In the genomic region with DNA sequence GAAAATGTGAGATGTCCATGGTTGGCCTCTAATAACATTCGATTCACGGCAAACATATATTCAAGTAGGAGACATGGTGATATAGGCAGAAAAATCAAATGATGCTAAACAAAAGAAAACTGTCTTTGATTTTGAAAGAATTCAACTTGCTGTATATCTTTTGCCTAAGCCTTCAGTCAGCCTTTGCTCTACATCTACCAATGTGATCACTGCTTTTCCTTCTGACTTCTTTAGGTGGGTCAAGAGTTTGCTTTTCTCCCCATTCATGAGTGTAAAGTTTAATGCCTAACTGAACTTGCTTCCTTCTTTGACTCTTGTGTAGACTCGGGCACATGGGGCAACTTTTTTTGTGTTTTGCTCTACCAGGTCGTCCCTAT, we compare ENCODE assay signal across 8 cellular contexts. TPM values are rescaled to one million over a fixed set of nuclear protein-coding genes. Genes with fewer than 3 reads are reported as not detected.
DNase-seq lines count a peak whose midpoint lies in the region; ATAC-seq and TF ChIP-seq lines count a peak whose summit lies in the region.

No MANE protein-coding gene starts in this region.

- no peaks in the 10 kb centered on the region for H4K20me1 ChIP-seq in MM.1S (ENCODE audit: insufficient read depth, low read length)

- H3K9ac ChIP-seq in MM.1S (ENCODE audit: low read length): no peak overlapping the region; the same call in 1 of the 2 replicates

- H3F3A ChIP-seq in MM.1S (ENCODE audit: insufficient read depth, low read length): peaks cover 13% of the 10 kb centered on the region

- H3K4me3 ChIP-seq in MM.1S (ENCODE audit: low read length): peak overlapping the region; percentile 88; the same call in 1 of the 2 replicates
- H3K4me3 ChIP-seq in fibroblast of villous mesenchyme (ENCODE audit: low read depth, low read length): peak overlapping the region; percentile 82

- no peak for DNase-seq in MM.1S
- no peak for DNase-seq in fibroblast of villous mesenchyme (ENCODE audit: low read depth)
- DNase-seq in stimulated activated naive CD8-positive, alpha-beta T cell treated with anti-CD3 and anti-CD28 coated beads, Interleukin-15, Interleukin-2, amounts not matched to agents 100 U/mL and 50 U/mL, for 24 hours: no peak
- DNase-seq in NCI-H446 (lab: John Stamatoyannopoulos, UW): no peak
- DNase-seq in NCI-H1092 treated with DMSO at 0.1 percent for 48 hours (lab: John Stamatoyannopoulos, UW): no peak
- no peak for DNase-seq in stimulated activated naive CD4-positive, alpha-beta T cell (lab: John Stamatoyannopoulos, UW)

- no peaks in the 10 kb centered on the region for H3K36me3 ChIP-seq in MM.1S (replicated peaks; ENCODE audit: insufficient read depth, low read length)

- H2AFZ ChIP-seq in MM.1S (ENCODE audit: low read length): peak overlapping the region; percentile 56

- peak overlapping the region; percentile 38 for H3K4me2 ChIP-seq in MM.1S (ENCODE audit: low read depth, low read length)

- peaks cover 31% of the 10 kb centered on the region for H3K79me2 ChIP-seq in MM.1S (ENCODE audit: low read length)

- no peaks in the 10 kb centered on the region for H3K9me2 ChIP-seq in MM.1S (replicated peaks; ENCODE audit: insufficient read depth, low read length)

- H3K9me3 ChIP-seq in MM.1S (replicated peaks; ENCODE audit: insufficient read depth, low read length): no peaks in the 10 kb centered on the region

- ATAC-seq in GM19397 (IDR thresholded peaks at IDR 0.05; ENCODE audit: unreplicated experiment): peak; percentile 7
- peak; percentile 4 for ATAC-seq in stimulated activated naive CD8-positive, alpha-beta T cell treated with anti-CD3 and anti-CD28 coated beads, Interleukin-15, Interleukin-2, amounts not matched to agents 100 U/mL and 50 U/mL, for 24 hours
- ATAC-seq in HG02852 (IDR thresholded peaks at IDR 0.05; ENCODE audit: unreplicated experiment): no peak

- H3K27me3 ChIP-seq in MM.1S (replicated peaks; ENCODE audit: insufficient read depth, low read length): no peaks in the 10 kb centered on the region

- peaks cover 38% of the 10 kb centered on the region for H3K4me1 ChIP-seq in MM.1S (ENCODE audit: low read length)

- TF ChIP-seq CTCF in MM.1S (IDR thresholded peaks at IDR 0.05; ENCODE audit: low read length): no peak
- no peak for TF ChIP-seq CTCF in fibroblast of villous mesenchyme (IDR thresholded peaks at IDR 0.05; ENCODE audit: insufficient read depth, low read depth, low read length)

- no peak overlapping the region for H3K27ac ChIP-seq in MM.1S (ENCODE audit: low read length)

RNA-seq across cellular contexts. Expression of a gene that starts 0.4 kb away (rescaled TPM):
- 13.9 and 14.2 TPM in 2 replicates for total RNA-seq in fibroblast of villous mesenchyme

RNA-seq across cellular contexts. Expression of a gene that starts 5.7 kb away (rescaled TPM):
- total RNA-seq in fibroblast of villous mesenchyme: 109 and 162 TPM in 2 replicates

RNA-seq across cellular contexts. Expression of a gene that starts 15.7 kb away (rescaled TPM):
- total RNA-seq in fibroblast of villous mesenchyme: 2.6 and 3.9 TPM in 2 replicates
